8 cellular contexts compared by ENCODE assay signal in genomic region chr2:168246072-168246482, GRCh38. TPM values are rescaled to one million over a fixed set of nuclear protein-coding genes. Genes with fewer than 3 reads are reported as not detected.
DNase-seq lines count a peak whose midpoint lies in the region; ATAC-seq and TF ChIP-seq lines count a peak whose summit lies in the region.

No MANE protein-coding gene starts in this region.

- no peaks in the 10 kb centered on the region for H3K27me3 ChIP-seq in Peyer's patch
- H3K27me3 ChIP-seq in esophagus squamous epithelium = peaks cover 0 to 4% (median 0%) of the 10 kb centered on the region in 4 donors

- DNase-seq in GM12864 (ENCODE audit: low read depth) (no peak), Peyer's patch (no peak), esophagus squamous epithelium (lab: John Stamatoyannopoulos, UW) (no peak), pons (ENCODE audit: low spot score) (peak; percentile 59), NOMO-1 treated with dmso at 0.1 percent for 144 hours (lab: John Stamatoyannopoulos, UW; ENCODE audit: unreplicated experiment) (no peak), AG20443 (ENCODE audit: low spot score) (no peak)
- DNase-seq in effector CD4-positive, alpha-beta T cell = no peak

- TF ChIP-seq CTCF in GM12864 (IDR thresholded peaks at IDR 0.05; ENCODE audit: low read depth, low read length, missing control alignments) (no peak), Peyer's patch (IDR thresholded peaks at IDR 0.05) (no peak), esophagus squamous epithelium (IDR thresholded peaks at IDR 0.05) (no peak)

- peak overlapping the region; percentile 84 to 92 (median 88) for H3K27ac ChIP-seq in Peyer's patch
- peak overlapping the region; percentile 76 to 89 (median 84) for H3K27ac ChIP-seq in esophagus squamous epithelium

- H3K4me3 ChIP-seq in GM12864 (ENCODE audit: low read depth, low read length) = peak overlapping the region; percentile 44
- peak overlapping the region; percentile 72 to 96 (median 83) for H3K4me3 ChIP-seq in Peyer's patch
- H3K4me3 ChIP-seq in esophagus squamous epithelium = peak overlapping the region; percentile 68 to 80 (median 71)

- H3K4me1 ChIP-seq in Peyer's patch = peaks cover 0 to 27% (median 5%) of the 10 kb centered on the region in 4 donors
- H3K4me1 ChIP-seq in esophagus squamous epithelium = peaks cover 25 to 68% (median 29%) of the 10 kb centered on the region in 3 donors

- ATAC-seq in GM21619 (IDR thresholded peaks at IDR 0.05; ENCODE audit: unreplicated experiment) = no peak

- no peak for TF ChIP-seq POLR2A in Peyer's patch (IDR thresholded peaks at IDR 0.05)
- TF ChIP-seq POLR2A in esophagus squamous epithelium (IDR thresholded peaks at IDR 0.05) = no peak

- intact Hi-C loops in esophagus squamous epithelium (cut with DNase I) = loop anchor here (10.0 kb wide), 1 partner anchor 101 kb away; no protein-coding TSS in a partner anchor

- H3K36me3 ChIP-seq in Peyer's patch (no peaks in the 10 kb centered on the region), esophagus squamous epithelium (no peaks in the 10 kb centered on the region)

- no peaks in the 10 kb centered on the region for H3K9me3 ChIP-seq in Peyer's patch
- no peaks in the 10 kb centered on the region for H3K9me3 ChIP-seq in esophagus squamous epithelium

- WGBS in esophagus squamous epithelium, 2 donors = 23 to 25% methylated on average over 10 to 11 of the region's 11 CpGs

RNA-seq across cellular contexts. Expression of gene STK39, which starts 1.3 kb away (rescaled TPM):
- total RNA-seq in Peyer's patch = 10 to 100 TPM; 39.6 to 55.9 (median 51.0) TPM
- total RNA-seq in esophagus squamous epithelium = 10 to 100 TPM; 17.4 to 27.6 (median 20.6) TPM
